13 cellular contexts compared by ENCODE assay signal in genomic region chr3:186945255-186945823, GRCh38.
"Had no signal": no experiment of that assay in that cellular context is flagged by ENCODE, and none has a peak within 500 bp of the region (broad histone marks: within the 10 kb centered on the region; RNA-seq: fewer than 3 reads in every experiment).

No MANE protein-coding gene starts in this region.

- H3K27me3 ChIP-seq: esophagus muscularis mucosa, neutrophil had no signal

- H3K9ac ChIP-seq: SK-N-SH had no signal

- H3K9me3 Mint-ChIP-seq: mesothelial cell of epicardium; stimulated activated effector memory CD8-positive, alpha-beta T cell treated with anti-CD3 and anti-CD28 coated beads, Interleukin-12 subunit alpha, Interleukin-12 subunit beta, amount 100 ng/mL, for 72 hours had no signal

- H3K27ac Mint-ChIP-seq: activated naive CD8-positive, alpha-beta T cell treated with anti-CD3 and anti-CD28 coated beads, Interleukin-2, amount 10 ng/mL, durations not matched to agents 7 days and 5 days; mesothelial cell of epicardium; T-helper 17 cell had no signal

- H3K27me3 Mint-ChIP-seq: activated naive CD8-positive, alpha-beta T cell treated with anti-CD3 and anti-CD28 coated beads, Interleukin-2, amount 10 ng/mL, durations not matched to agents 7 days and 5 days; T-helper 17 cell had no signal

- H3K4me3 ChIP-seq: esophagus muscularis mucosa had no signal

- H3K27ac ChIP-seq: esophagus muscularis mucosa, neutrophil had no signal

- H3K9me2 ChIP-seq: SK-N-SH had no signal

- H3K9me3 ChIP-seq: esophagus muscularis mucosa, neutrophil, SK-N-SH had no signal

- DNase-seq: activated CD4-positive, alpha-beta T cell treated with anti-CD3 and anti-CD28 coated beads, Interleukin-2, amount 50 U/mL, for 4 hours; activated gamma-delta T cell; activated naive CD8-positive, alpha-beta T cell treated with anti-CD3 and anti-CD28 coated beads, Interleukin-2, amount 10 ng/mL, durations not matched to agents 7 days and 5 days; activated T-cell treated with anti-CD3 and anti-CD28 coated beads, Interleukin-2, amount 50 U/mL, for 1 hour; anterior cingulate cortex; SK-N-SH; small intestine; T-helper 17 cell had no signal

- H3K4me2 ChIP-seq: SK-N-SH had no signal

- ATAC-seq: activated CD4-positive, CD25-positive, alpha-beta regulatory T cell treated with anti-CD3 and anti-CD28 coated beads, Interleukin-2, amount 50 U/mL, for 24 hours; stimulated activated effector memory CD8-positive, alpha-beta T cell treated with anti-CD3 and anti-CD28 coated beads, Interleukin-12 subunit alpha, Interleukin-12 subunit beta, amount 100 ng/mL, for 72 hours; T-helper 17 cell had no signal

- H3K4me3 Mint-ChIP-seq: activated naive CD8-positive, alpha-beta T cell treated with anti-CD3 and anti-CD28 coated beads, Interleukin-2, amount 10 ng/mL, durations not matched to agents 7 days and 5 days; mesothelial cell of epicardium; stimulated activated effector memory CD8-positive, alpha-beta T cell treated with anti-CD3 and anti-CD28 coated beads, Interleukin-12 subunit alpha, Interleukin-12 subunit beta, amount 100 ng/mL, for 72 hours; T-helper 17 cell had no signal
